In genomic region chr3:58236527-58237237, GRCh38 we compare ENCODE assay signal across 8 cellular contexts.
DNase-seq lines count a peak whose midpoint lies in the region; ATAC-seq and TF ChIP-seq lines count a peak whose summit lies in the region.

No MANE protein-coding gene starts in this region.

- no peaks in the 10 kb centered on the region for H3K27me3 ChIP-seq in parathyroid adenoma (ENCODE audit: control insufficient read depth, insufficient read depth, low read length)

- no peak for DNase-seq in SK-N-MC (ENCODE audit: low read depth, low spot score)
- no peak for DNase-seq in fibroblast of mammary gland (ENCODE audit: low read depth)
- no peak for DNase-seq in midbrain (lab: John Stamatoyannopoulos, UW)
- DNase-seq in NCI-H146 treated with DMSO at 0.1 percent for 48 hours (lab: John Stamatoyannopoulos, UW; ENCODE audit: unreplicated experiment), result no peak
- no peak for DNase-seq in NCI-H1092 (lab: John Stamatoyannopoulos, UW)
- DNase-seq in GM19240 (ENCODE audit: insufficient read length, low spot score), result no peak

- peak overlapping the region; percentile 75 for H3K4me2 ChIP-seq in parathyroid adenoma (ENCODE audit: low read length)

- H3K4me3 ChIP-seq in SK-N-MC, result peak overlapping the region; percentile 79
- H3K4me3 ChIP-seq in fibroblast of mammary gland (ENCODE audit: control insufficient read depth, low read depth, low read length), result peak overlapping the region; percentile 84
- H3K4me3 ChIP-seq in parathyroid adenoma (ENCODE audit: low read depth, low read length), result peak overlapping the region; percentile 73

- peak overlapping the region; percentile 96 for H2AFZ ChIP-seq in parathyroid adenoma

- H3K27ac ChIP-seq in SK-N-MC (peak overlapping the region; percentile 100), parathyroid adenoma (peak overlapping the region; percentile 50)

- TF ChIP-seq CTCF in fibroblast of mammary gland (conservative IDR thresholded peaks at IDR 0.05; ENCODE audit: control insufficient read depth, insufficient read depth, low read depth, low read length) (no peak), parathyroid adenoma (IDR thresholded peaks at IDR 0.05) (no peak)

- H3K79me2 ChIP-seq in parathyroid adenoma, result no peaks in the 10 kb centered on the region

- H3K36me3 ChIP-seq in SK-N-MC (ENCODE audit: insufficient read depth, low read length) (peaks cover 19% of the 10 kb centered on the region), parathyroid adenoma (ENCODE audit: control insufficient read depth, insufficient read depth, low read length) (no peaks in the 10 kb centered on the region)

- H3K9me3 ChIP-seq in SK-N-MC (ENCODE audit: low read depth, low read length), result no peaks in the 10 kb centered on the region
- no peaks in the 10 kb centered on the region for H3K9me3 ChIP-seq in parathyroid adenoma (ENCODE audit: control insufficient read depth, low read length)

- H3K9ac ChIP-seq in SK-N-MC (ENCODE audit: insufficient read length) (peak overlapping the region; percentile 95), parathyroid adenoma (no peak overlapping the region)

- H3K4me1 ChIP-seq in parathyroid adenoma, result peaks cover 4% of the 10 kb centered on the region

- peak; percentile 10 for ATAC-seq in GM18873 (IDR thresholded peaks at IDR 0.05; ENCODE audit: low FRiP score, unreplicated experiment)
